In genomic region chr2:160222546-160223281, GRCh38 we compare ENCODE assay signal across 1 cellular context.
TF ChIP-seq lines count a peak whose summit lies in the region.

No MANE protein-coding gene starts in this region.

TF ChIP-seq in H1, 55 proteins besides CTCF, POLR2A, EP300 and RAD21 (continued from another document):
- TF ChIP-seq CHD7 (IDR thresholded peaks at IDR 0.05; ENCODE audit: insufficient replicate concordance, low read length) (no peak), CBX5 (IDR thresholded peaks at IDR 0.05; ENCODE audit: low read depth, low read length) (no peak), CTBP2 (IDR thresholded peaks at IDR 0.05; ENCODE audit: borderline replicate concordance, insufficient read depth, insufficient read length, low read length) (no peak), FOSL1 (IDR thresholded peaks at IDR 0.05; ENCODE audit: insufficient read depth, low read depth, low read length) (no peak), SP4 (IDR thresholded peaks at IDR 0.05; ENCODE audit: low read length) (no peak), ASH2L (IDR thresholded peaks at IDR 0.05; ENCODE audit: low read length) (no peak), SIRT6 (IDR thresholded peaks at IDR 0.05; ENCODE audit: low read length) (no peak)
